10 cellular contexts compared by ENCODE assay signal in the genomic region with DNA sequence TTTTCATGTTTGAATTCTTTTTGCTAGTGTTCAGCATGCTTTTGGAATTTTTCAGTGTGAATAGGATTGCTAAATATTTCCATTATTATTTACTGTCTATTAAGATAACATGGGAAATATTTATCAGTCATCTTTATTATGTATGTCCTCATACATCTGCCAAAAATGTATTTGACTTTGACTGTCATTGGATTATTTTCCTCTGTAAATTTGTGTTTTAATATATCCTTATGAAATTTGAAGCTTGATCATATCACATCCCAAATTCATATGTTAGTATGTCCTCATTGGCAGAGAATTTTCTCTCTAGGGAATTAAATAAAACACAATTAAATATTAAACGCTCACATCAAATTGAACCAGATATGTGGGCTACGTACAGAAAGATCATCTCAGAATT.
"Had no signal": no experiment of that assay in that cellular context is flagged by ENCODE, and none has a peak within 500 bp of the region (broad histone marks: within the 10 kb centered on the region; RNA-seq: fewer than 3 reads in every experiment).

No MANE protein-coding gene starts in this region.

- H3K27ac ChIP-seq: GM23248 had no signal

- H2AFZ ChIP-seq: GM23248, GM23338 had no signal

- ATAC-seq: GM23338, HCT116 had no signal

- H3K36me3 ChIP-seq: HAP-1 had no signal

- H3K4me3 ChIP-seq: GM23248, GM23338, HAP-1 had no signal

- FAIRE-seq: H1 had no signal

- H3K4me2 ChIP-seq: GM23338 had no signal

- H3K4me1 ChIP-seq: HAP-1 had no signal

- H3K9ac ChIP-seq: GM23248 had no signal

- DNase-seq: GM23248, GOT3, H7, H9, HCEC 1CT, HFFc6 had no signal

- H3K9me3 ChIP-seq: HAP-1 had no signal
